In the genomic region with DNA sequence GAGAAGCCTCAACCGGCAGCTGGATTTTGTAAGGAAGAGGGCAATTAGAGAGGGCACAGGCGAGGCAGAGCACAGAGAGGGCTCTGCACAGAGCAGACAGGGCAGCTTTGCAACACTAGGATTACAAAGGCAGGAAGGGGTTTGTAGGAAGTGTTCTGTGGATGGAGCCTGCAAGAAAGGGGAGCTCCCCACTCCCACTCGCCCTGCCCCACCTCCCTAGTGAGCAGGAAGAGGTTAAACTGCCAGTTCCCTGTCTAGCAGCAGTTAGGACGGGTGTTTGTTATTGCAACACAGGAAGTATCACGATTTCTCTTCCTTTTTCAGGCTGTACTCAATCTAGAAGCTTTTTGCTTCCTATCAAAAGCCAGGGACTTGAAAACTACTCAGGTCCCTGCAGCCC, we compare ENCODE assay signal across 10 cellular contexts.
DNase-seq lines count a peak whose midpoint lies in the region; ATAC-seq and TF ChIP-seq lines count a peak whose summit lies in the region.
"Had no signal": no experiment of that assay in that cellular context is flagged by ENCODE, and none has a peak within 500 bp of the region (broad histone marks: within the 10 kb centered on the region; RNA-seq: fewer than 3 reads in every experiment).

No MANE protein-coding gene starts in this region.

- peak; percentile 94 to 98 for DNase-seq in HL-60 (ENCODE audit: low read depth in 1 of 2, low spot score in 1 of 2)
- peak; percentile 65 for DNase-seq in activated CD4-positive, alpha-beta memory T cell treated with anti-CD3 and anti-CD28 coated beads, Interleukin-2, amount 10 ng/mL, durations not matched to agents 7 days and 5 days
- DNase-seq in hepatocyte (ENCODE audit: low spot score), result no peak
- no peak for DNase-seq in NCI-H2029 (lab: John Stamatoyannopoulos, UW)
- no peak for DNase-seq in mesendoderm
- no peak for DNase-seq in DMS79 (lab: John Stamatoyannopoulos, UW)

- no peak overlapping the region for H4K5ac ChIP-seq in mesendoderm (ENCODE audit: low read length)

- peaks cover 10% of the 10 kb centered on the region for H3K4me1 ChIP-seq in hepatocyte (ENCODE audit: insufficient read depth)
- peaks cover 5% of the 10 kb centered on the region for H3K4me1 ChIP-seq in mesendoderm (ENCODE audit: control insufficient read depth, low read depth, low read length)

- H2AK5ac ChIP-seq in mesendoderm (ENCODE audit: low read length), result no peak overlapping the region

- no peak overlapping the region for H3K9ac ChIP-seq in mesendoderm (ENCODE audit: low read length)

- TF ChIP-seq CTCF in HL-60 (IDR thresholded peaks at IDR 0.05; ENCODE audit: insufficient read depth, low read length), result no peak
- TF ChIP-seq CTCF in hepatocyte (IDR thresholded peaks at IDR 0.05; ENCODE audit: poor library complexity), result no peak

- H3K36me3 ChIP-seq in hepatocyte (replicated peaks; ENCODE audit: insufficient read depth, low read depth), result no peaks in the 10 kb centered on the region
- H3K36me3 ChIP-seq in mesendoderm (ENCODE audit: control insufficient read depth, insufficient read depth, low read length), result no peaks in the 10 kb centered on the region
- H3K36me3 ChIP-seq: thoracic aorta had no signal

- H3K4me1 Mint-ChIP-seq in activated CD4-positive, alpha-beta memory T cell treated with anti-CD3 and anti-CD28 coated beads, Interleukin-2, amount 10 ng/mL, durations not matched to agents 7 days and 5 days, result peaks cover 90% of the 10 kb centered on the region
- peaks cover 25% of the 10 kb centered on the region for H3K4me1 Mint-ChIP-seq in stimulated activated memory B cell treated with anti-CD40 and anti-IgM and Interleukin-4, amounts not matched to agents 10 μg/mL and 1 μg/mL and 100 μg/mL, for 72 hours

- 30% methylated on average over 5 of the region's 5 CpGs for WGBS in hepatocyte (ENCODE audit: low lambda C conversion rate, missing lambda C conversion rate)
- WGBS in mesendoderm (ENCODE audit: extremely low coverage, insufficient coverage, low lambda C conversion rate), result no CpG with 5 or more reads among the region's 5 CpGs

- POLR2A ChIA-PET in activated CD4-positive, alpha-beta memory T cell treated with anti-CD3 and anti-CD28 coated beads, Interleukin-2, amount 10 ng/mL, durations not matched to agents 7 days and 5 days (lab: Charles Lee), result interaction anchor here (0.7 to 5.5 kb wide), 23 partner anchors 9 to 274 kb away, joined by 3 to 96 read pairs (median 5); partner anchors contain the start of gene LRRC8C

- H3K23ac ChIP-seq in mesendoderm (ENCODE audit: low read length), result no peak overlapping the region

- ATAC-seq in GM18498 (IDR thresholded peaks at IDR 0.05; ENCODE audit: unreplicated experiment), result peak; percentile 63
- ATAC-seq in stimulated activated memory B cell treated with anti-CD40 and anti-IgM and Interleukin-4, amounts not matched to agents 10 μg/mL and 1 μg/mL and 100 μg/mL, for 72 hours, result peak; percentile 62

- H3K36me3 Mint-ChIP-seq in activated CD4-positive, alpha-beta memory T cell treated with anti-CD3 and anti-CD28 coated beads, Interleukin-2, amount 10 ng/mL, durations not matched to agents 7 days and 5 days (ENCODE audit: low read depth), result peaks cover 18% of the 10 kb centered on the region
- H3K36me3 Mint-ChIP-seq in stimulated activated memory B cell treated with anti-CD40 and anti-IgM and Interleukin-4, amounts not matched to agents 10 μg/mL and 1 μg/mL and 100 μg/mL, for 72 hours, result no peaks in the 10 kb centered on the region

- H3K79me1 ChIP-seq in mesendoderm (ENCODE audit: low read length), result no peaks in the 10 kb centered on the region

- no peaks in the 10 kb centered on the region for H3K9me3 Mint-ChIP-seq in activated CD4-positive, alpha-beta memory T cell treated with anti-CD3 and anti-CD28 coated beads, Interleukin-2, amount 10 ng/mL, durations not matched to agents 7 days and 5 days
- H3K9me3 Mint-ChIP-seq in stimulated activated memory B cell treated with anti-CD40 and anti-IgM and Interleukin-4, amounts not matched to agents 10 μg/mL and 1 μg/mL and 100 μg/mL, for 72 hours, result no peaks in the 10 kb centered on the region

- H3K4ac ChIP-seq in mesendoderm (ENCODE audit: low read depth, low read length), result no peak overlapping the region

- no peak overlapping the region for H3K56ac ChIP-seq in mesendoderm (ENCODE audit: low read length)

- no peaks in the 10 kb centered on the region for H3K9me3 ChIP-seq in hepatocyte (ENCODE audit: low read depth)
- H3K9me3 ChIP-seq: thoracic aorta had no signal

- H3K4me3 ChIP-seq in HL-60 (replicated peaks; ENCODE audit: insufficient read depth, low read length), result no peak overlapping the region; the same call in 1 of the 2 replicates
- no peak overlapping the region for H3K4me3 ChIP-seq in hepatocyte
- H3K4me3 ChIP-seq in mesendoderm (ENCODE audit: low read length), result no peak overlapping the region
- H3K4me3 ChIP-seq: thoracic aorta had no signal

- H3K4me3 Mint-ChIP-seq in activated CD4-positive, alpha-beta memory T cell treated with anti-CD3 and anti-CD28 coated beads, Interleukin-2, amount 10 ng/mL, durations not matched to agents 7 days and 5 days, result peak overlapping the region; percentile 67
- H3K4me3 Mint-ChIP-seq in stimulated activated memory B cell treated with anti-CD40 and anti-IgM and Interleukin-4, amounts not matched to agents 10 μg/mL and 1 μg/mL and 100 μg/mL, for 72 hours, result peak overlapping the region; percentile 60

- H3K9me2 ChIP-seq in hepatocyte (replicated peaks; ENCODE audit: insufficient read depth), result no peaks in the 10 kb centered on the region

- H3K27me3 Mint-ChIP-seq in activated CD4-positive, alpha-beta memory T cell treated with anti-CD3 and anti-CD28 coated beads, Interleukin-2, amount 10 ng/mL, durations not matched to agents 7 days and 5 days, result no peaks in the 10 kb centered on the region
- no peaks in the 10 kb centered on the region for H3K27me3 Mint-ChIP-seq in stimulated activated memory B cell treated with anti-CD40 and anti-IgM and Interleukin-4, amounts not matched to agents 10 μg/mL and 1 μg/mL and 100 μg/mL, for 72 hours

- H3K27ac ChIP-seq in HL-60 (replicated peaks) (peak overlapping the region; percentile 50), hepatocyte (no peak overlapping the region), mesendoderm (ENCODE audit: low read depth, low read length) (no peak overlapping the region)
- H3K27ac ChIP-seq: epithelial cell of prostate, thoracic aorta had no signal

- H2AFZ ChIP-seq in hepatocyte, result peak overlapping the region; percentile 52

- H3K27ac Mint-ChIP-seq in activated CD4-positive, alpha-beta memory T cell treated with anti-CD3 and anti-CD28 coated beads, Interleukin-2, amount 10 ng/mL, durations not matched to agents 7 days and 5 days, result peak overlapping the region; percentile 92
- H3K27ac Mint-ChIP-seq in stimulated activated memory B cell treated with anti-CD40 and anti-IgM and Interleukin-4, amounts not matched to agents 10 μg/mL and 1 μg/mL and 100 μg/mL, for 72 hours, result peak overlapping the region; percentile 80

- H2BK120ac ChIP-seq in mesendoderm (ENCODE audit: low read depth, low read length), result no peak overlapping the region

- H3K79me2 ChIP-seq in hepatocyte (no peaks in the 10 kb centered on the region), mesendoderm (ENCODE audit: control insufficient read depth, insufficient read depth, low read length) (no peaks in the 10 kb centered on the region)

- no peak overlapping the region for H3K18ac ChIP-seq in mesendoderm (ENCODE audit: low read length)

- H3K4me2 ChIP-seq in hepatocyte (peak overlapping the region; percentile 51), mesendoderm (ENCODE audit: low read length) (no peak overlapping the region)

- H2BK15ac ChIP-seq in mesendoderm (replicated peaks; ENCODE audit: low read depth), result no peak overlapping the region

- H4K20me1 ChIP-seq in hepatocyte (ENCODE audit: insufficient read depth, poor library complexity, severe bottlenecking), result no peaks in the 10 kb centered on the region

- no peak overlapping the region for H4K8ac ChIP-seq in mesendoderm (ENCODE audit: low read depth, low read length)

- H3K27me3 ChIP-seq in HL-60 (ENCODE audit: insufficient read depth, poor library complexity, severe bottlenecking) (no peaks in the 10 kb centered on the region), hepatocyte (no peaks in the 10 kb centered on the region), mesendoderm (ENCODE audit: insufficient read depth, low read length, poor library complexity) (no peaks in the 10 kb centered on the region)

- H2BK5ac ChIP-seq in mesendoderm (ENCODE audit: low read length), result no peak overlapping the region

- CTCF ChIA-PET in activated CD4-positive, alpha-beta memory T cell treated with anti-CD3 and anti-CD28 coated beads, Interleukin-2, amount 10 ng/mL, durations not matched to agents 7 days and 5 days (lab: Charles Lee), result interaction anchor here (0.9 to 10.0 kb wide), 6 partner anchors 33 to 148 kb away, joined by 3 to 174 read pairs (median 3); partner anchors contain the start of gene LRRC8C

Comparison
In these comparisons a context has a peak if more than half of its experiments do, and no peak if none do; other contexts are left out.
1. DNase-seq: peak in HL-60 (2 of 2) and activated CD4-positive, alpha-beta memory T cell treated with anti-CD3 and anti-CD28 coated beads, Interleukin-2, amount 10 ng/mL, durations not matched to agents 7 days and 5 days (single experiment); none in hepatocyte (single experiment), NCI-H2029 (single experiment), mesendoderm (single experiment) and DMS79 (single experiment).